Comparison of ENCODE assay signal across 26 cellular contexts in genomic region chr2:8553643-8554042, GRCh38.
"Had no signal": no experiment of that assay in that cellular context is flagged by ENCODE, and none has a peak within 500 bp of the region (broad histone marks: within the 10 kb centered on the region; RNA-seq: fewer than 3 reads in every experiment).

No MANE protein-coding gene starts in this region.

- H3K27me3 Mint-ChIP-seq: activated T-cell treated with anti-CD3 and anti-CD28 coated beads, Interleukin-2, amount 50 U/mL, for 24 hours; activated T-helper 17 cell treated with anti-CD3 and anti-CD28 coated beads, Interleukin-2, amount 50 U/mL, for 72 hours; effector memory CD8-positive, alpha-beta T cell had no signal

- H3K9me3 ChIP-seq: body of pancreas, gastrocnemius medialis had no signal

- H3K27me3 ChIP-seq: body of pancreas, esophagus muscularis mucosa, foreskin keratinocyte, gastrocnemius medialis, heart left ventricle had no signal

- H3K36me3 ChIP-seq: esophagus muscularis mucosa, gastrocnemius medialis, heart left ventricle had no signal

- H3K27ac Mint-ChIP-seq: activated CD4-positive, alpha-beta memory T cell treated with anti-CD3 and anti-CD28 coated beads, Interleukin-2, amount 10 ng/mL, durations not matched to agents 7 days and 5 days; activated CD4-positive, alpha-beta T cell treated with anti-CD3 and anti-CD28 coated beads, Interleukin-2, amount 10 ng/mL, durations not matched to agents 7 days and 5 days; activated naive CD4-positive, alpha-beta T cell treated with anti-CD3 and anti-CD28 coated beads for 36 hours; activated naive CD4-positive, alpha-beta T cell treated with anti-CD3 and anti-CD28 coated beads, Interleukin-2, amount 50 U/mL, for 72 hours; activated T-cell treated with anti-CD3 and anti-CD28 coated beads, Interleukin-2, amount 50 U/mL, for 24 hours; activated T-helper 17 cell treated with anti-CD3 and anti-CD28 coated beads, Interleukin-2, amount 50 U/mL, for 72 hours; effector memory CD8-positive, alpha-beta T cell; WTC11 had no signal

- DNase-seq: activated CD4-positive, alpha-beta T cell treated with anti-CD3 and anti-CD28 coated beads for 1 hour; activated CD4-positive, alpha-beta T cell treated with anti-CD3 and anti-CD28 coated beads for 4 hours; activated CD4-positive, alpha-beta T cell treated with anti-CD3 and anti-CD28 coated beads, Interleukin-2, amount 10 ng/mL, durations not matched to agents 7 days and 5 days; activated CD4-positive, alpha-beta T cell treated with anti-CD3 and anti-CD28 coated beads, Interleukin-2, amount 50 U/mL, for 4 hours; activated naive CD4-positive, alpha-beta T cell treated with anti-CD3 and anti-CD28 coated beads for 36 hours; activated T-cell treated with anti-CD3 and anti-CD28 coated beads for 4 hours; activated T-cell treated with anti-CD3 and anti-CD28 coated beads, Interleukin-2, amount 50 U/mL, for 24 hours; amygdala; body of pancreas; caudate nucleus; cortex of kidney; dermis blood vessel endothelial cell; effector CD4-positive, alpha-beta T cell; effector memory CD8-positive, alpha-beta T cell; erythroblast; foreskin keratinocyte; glutamatergic neuron; heart left ventricle; T-helper 2 cell had no signal

- H3K27ac ChIP-seq: body of pancreas, esophagus muscularis mucosa, foreskin keratinocyte, gastrocnemius medialis, heart left ventricle, VCaP had no signal

- ATAC-seq: activated naive CD4-positive, alpha-beta T cell treated with anti-CD3 and anti-CD28 coated beads, Interleukin-2, amount 50 U/mL, for 72 hours; activated T-helper 17 cell treated with anti-CD3 and anti-CD28 coated beads, Interleukin-2, amount 50 U/mL, for 72 hours; body of pancreas; effector memory CD8-positive, alpha-beta T cell; foreskin keratinocyte; gastrocnemius medialis; heart left ventricle; WTC11 had no signal

- H3K4me1 ChIP-seq: body of pancreas, esophagus muscularis mucosa, foreskin keratinocyte, gastrocnemius medialis, heart left ventricle had no signal

- H3K4me3 ChIP-seq: body of pancreas, esophagus muscularis mucosa, gastrocnemius medialis, heart left ventricle had no signal

- H3K4me3 Mint-ChIP-seq: activated CD4-positive, alpha-beta memory T cell treated with anti-CD3 and anti-CD28 coated beads, Interleukin-2, amount 10 ng/mL, durations not matched to agents 7 days and 5 days; activated CD4-positive, alpha-beta T cell treated with anti-CD3 and anti-CD28 coated beads, Interleukin-2, amount 10 ng/mL, durations not matched to agents 7 days and 5 days; activated naive CD4-positive, alpha-beta T cell treated with anti-CD3 and anti-CD28 coated beads for 36 hours; activated T-cell treated with anti-CD3 and anti-CD28 coated beads, Interleukin-2, amount 50 U/mL, for 24 hours; activated T-helper 17 cell treated with anti-CD3 and anti-CD28 coated beads, Interleukin-2, amount 50 U/mL, for 72 hours; effector memory CD8-positive, alpha-beta T cell; WTC11 had no signal
